ENCODE assay signal across 8 cellular contexts in the genomic region with DNA sequence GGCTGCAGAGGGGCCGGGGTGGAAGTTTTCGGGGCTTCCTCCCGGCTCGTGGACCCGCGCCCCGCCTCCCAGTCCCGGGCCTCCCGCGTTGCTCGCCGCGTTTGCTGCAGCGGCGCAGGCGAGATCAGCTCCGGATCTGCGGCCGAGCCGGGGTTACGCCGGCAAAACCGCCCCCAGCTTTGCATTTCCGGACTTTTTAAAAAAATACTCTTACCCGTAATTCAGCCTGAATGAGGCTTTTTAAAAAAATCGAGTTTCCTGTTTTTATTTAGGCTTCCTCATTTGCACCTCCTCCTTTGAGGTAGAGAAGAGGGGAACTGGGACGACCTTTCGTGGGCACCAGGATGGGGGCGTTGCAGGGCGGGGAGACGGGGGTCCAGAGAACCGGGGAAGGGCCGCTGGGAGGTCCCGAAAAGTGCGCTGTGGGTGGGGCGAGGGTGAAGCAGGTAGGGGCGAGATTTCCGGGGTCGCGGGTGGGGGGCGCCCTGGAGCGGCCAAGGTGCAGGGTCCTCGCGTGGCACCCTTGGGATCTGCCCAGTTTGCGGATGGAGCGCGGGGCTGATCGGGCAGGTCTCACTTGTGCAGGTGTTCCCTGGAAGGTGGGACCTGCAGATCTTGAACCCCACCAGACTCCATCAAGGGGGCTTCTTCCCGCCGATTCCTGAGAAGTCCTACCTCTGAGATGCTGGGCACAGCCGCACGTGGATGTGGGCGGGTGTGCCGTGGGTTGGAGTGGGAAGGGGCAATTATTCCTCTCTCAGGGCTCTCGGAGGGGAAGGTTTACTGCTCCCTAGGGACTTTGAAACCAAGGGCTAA. TPM values are rescaled to one million over a fixed set of nuclear protein-coding genes. Genes with fewer than 3 reads are reported as not detected.
DNase-seq lines count a peak whose midpoint lies in the region; ATAC-seq and TF ChIP-seq lines count a peak whose summit lies in the region.

No MANE protein-coding gene starts in this region.

- DNase-seq in GM10266 (ENCODE audit: extremely low spot score) (peak; percentile 63), MG63 (peak; percentile 14), germinal center (ENCODE audit: low spot score) (peak; percentile 75), gastrocnemius medialis (no peak), NCI-H1105 (lab: John Stamatoyannopoulos, UW) (no peak)
- DNase-seq in activated T-cell treated with anti-CD3 and anti-CD28 coated beads, Interleukin-2, amount 50 U/mL, for 1 hour: peak; percentile 73

- intact Hi-C loops in gastrocnemius medialis (cut with DNase I; ENCODE audit: low total_unique reads): no loop called here

- ATAC-seq in gastrocnemius medialis: no peak
- ATAC-seq in HG02885 (IDR thresholded peaks at IDR 0.05; ENCODE audit: poor library complexity, unreplicated experiment): no peak
- ATAC-seq in GM21529 (IDR thresholded peaks at IDR 0.05; ENCODE audit: unreplicated experiment): no peak

- H3K27ac ChIP-seq in gastrocnemius medialis: no peak overlapping the region

- TF ChIP-seq CTCF in GM10266 (IDR thresholded peaks at IDR 0.05; ENCODE audit: control insufficient read depth, insufficient read depth, low read depth, missing control alignments): peak; percentile 26
- TF ChIP-seq CTCF in gastrocnemius medialis (IDR thresholded peaks at IDR 0.05 in 4 of 5, conservative IDR thresholded peaks at IDR 0.05 in 1 of 5): no peak

- peaks cover 6% of the 10 kb centered on the region; the same call in 1 of the 2 replicates for H3K27me3 ChIP-seq in MG63
- H3K27me3 ChIP-seq in gastrocnemius medialis: peaks cover 42 to 47% (median 43%) of the 10 kb centered on the region in 3 donors

- H3K4me3 ChIP-seq in MG63 (peak overlapping the region; percentile 48), gastrocnemius medialis (peak overlapping the region; percentile 36 to 58 (median 49))

- H3K4me1 ChIP-seq in gastrocnemius medialis: peaks cover 4 to 8% of the 10 kb centered on the region in 2 donors

- no peaks in the 10 kb centered on the region for H3K9me3 ChIP-seq in MG63
- no peaks in the 10 kb centered on the region for H3K9me3 ChIP-seq in gastrocnemius medialis

- no peak for TF ChIP-seq POLR2A in gastrocnemius medialis (IDR thresholded peaks at IDR 0.05)

- in situ Hi-C loops in gastrocnemius medialis (cut with MboI; ENCODE audit: low sequenced_read_pairs in 4 of 4): no loop called here

- no peaks in the 10 kb centered on the region for H3K36me3 ChIP-seq in MG63
- no peaks in the 10 kb centered on the region for H3K36me3 ChIP-seq in gastrocnemius medialis

RNA-seq across cellular contexts. Expression of a gene that starts 1.1 kb away (rescaled TPM):
- total RNA-seq in MG63 (2014; rRNA removed; shearing (Covaris generic); ENCODE audit: low replicate concordance): 0.47 and 2.9 TPM in 2 replicates
- 1 to 10 TPM in 2 of 4 donors, under 1 TPM in 2; 0.66 to 2.3 (median 1.3) TPM for total RNA-seq in gastrocnemius medialis

Comparison
In these comparisons a context has a peak if more than half of its experiments do, and no peak if none do; other contexts are left out.
1. DNase-seq: peak in GM10266 (single experiment), MG63 (single experiment), activated T-cell treated with anti-CD3 and anti-CD28 coated beads, Interleukin-2, amount 50 U/mL, for 1 hour (single experiment) and germinal center (single experiment); none in gastrocnemius medialis (0 of 2) and NCI-H1105 (single experiment).